ENCODE assay signal across 18 cellular contexts in the genomic region with DNA sequence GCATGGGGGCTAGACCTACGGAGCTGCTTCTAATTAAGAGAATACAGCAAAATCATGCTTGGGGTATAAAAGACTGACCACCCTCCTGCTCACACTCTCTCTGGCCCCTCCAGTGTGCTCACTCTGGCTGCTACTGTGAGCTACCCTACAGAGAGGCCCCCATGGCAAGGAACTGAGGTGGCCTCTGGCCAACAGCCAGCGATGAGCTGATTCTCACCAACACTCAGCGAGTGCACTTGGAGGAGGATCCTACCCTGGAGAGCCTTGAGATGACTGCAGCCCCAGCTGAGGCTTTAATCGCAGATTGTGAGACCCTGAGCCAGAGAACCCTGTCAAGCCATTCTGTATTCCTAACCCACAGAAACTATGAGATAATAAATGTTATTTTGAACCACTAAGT.
DNase-seq lines count a peak whose midpoint lies in the region; ATAC-seq and TF ChIP-seq lines count a peak whose summit lies in the region.
"Had no signal": no experiment of that assay in that cellular context is flagged by ENCODE, and none has a peak within 500 bp of the region (broad histone marks: within the 10 kb centered on the region; RNA-seq: fewer than 3 reads in every experiment).

No MANE protein-coding gene starts in this region.

- peak; percentile 6; the same call in 1 of the 2 replicates for ATAC-seq in PC-3
- ATAC-seq: left colon; naive thymus-derived CD8-positive, alpha-beta T cell had no signal

- H3K36me3 ChIP-seq in PC-3 (ENCODE audit: low read depth, low read length) (no peaks in the 10 kb centered on the region), osteoblast (ENCODE audit: insufficient read depth, low read length) (no peaks in the 10 kb centered on the region)
- H3K36me3 ChIP-seq: heart right ventricle, right atrium auricular region had no signal

- H3K9me3 ChIP-seq in PC-3 (ENCODE audit: low read length): no peaks in the 10 kb centered on the region
- peaks cover under 1% of the 10 kb centered on the region for H3K9me3 ChIP-seq in osteoblast (ENCODE audit: low read depth, low read length)

- H3K79me2 ChIP-seq in PC-3 (ENCODE audit: low read length): no peaks in the 10 kb centered on the region
- H3K79me2 ChIP-seq in osteoblast (ENCODE audit: insufficient read depth, low read length): no peaks in the 10 kb centered on the region

- no TSS peak for BruUV-seq in PC-3 (replicated peaks; lab: Mats Ljungman, UMichigan)

- H3K9me2 ChIP-seq in PC-3 (replicated peaks; ENCODE audit: low read length): no peaks in the 10 kb centered on the region

- POLR2A ChIA-PET in PC-3 (lab: Charles Lee; ENCODE audit: unreplicated experiment): no interaction called here

- H2AFZ ChIP-seq in PC-3 (ENCODE audit: low read length) (peak overlapping the region; percentile 44; the same call in 1 of the 2 replicates), osteoblast (ENCODE audit: low read length) (peak overlapping the region; percentile 13)

- CTCF ChIA-PET in PC-3 (lab: Charles Lee): no interaction called here

- DNase-seq in EL (peak; percentile 77), PC-3 (peak; percentile 38), dermis blood vessel endothelial cell (peak; percentile 46), osteoblast (ENCODE audit: insufficient read length, low spot score, missing footprints) (peak; percentile 65), NCI-H1092 treated with DMSO at 0.1 percent for 48 hours (lab: John Stamatoyannopoulos, UW) (no peak), NCI-H146 (lab: John Stamatoyannopoulos, UW) (no peak), T-helper 9 cell (no peak), NCI-H510A (lab: John Stamatoyannopoulos, UW) (no peak)
- DNase-seq: activated CD4-positive, alpha-beta memory T cell treated with anti-CD3 and anti-CD28 coated beads for 36 hours; CD4-positive, alpha-beta T cell; endodermal cell; heart right ventricle; left colon; naive thymus-derived CD8-positive, alpha-beta T cell; NCI-H526 treated with DMSO at 0.1 percent for 48 hours; Right ventricle myocardium superior; stimulated activated naive CD4-positive, alpha-beta T cell treated with Interleukin-2 at 50 U/mL for 16 hours had no signal

- no peak overlapping the region for H3K9ac ChIP-seq in PC-3 (ENCODE audit: low read length)

- H3K27ac ChIP-seq in PC-3 (ENCODE audit: low read length) (peak overlapping the region; percentile 38), osteoblast (ENCODE audit: low read depth, low read length) (peak overlapping the region; percentile 97)
- H3K27ac ChIP-seq: heart right ventricle, right atrium auricular region had no signal

- intact Hi-C loops in PC-3 (cut with micrococcal nuclease): no loop called here

- TF ChIP-seq CTCF in PC-3 (conservative IDR thresholded peaks at IDR 0.05; ENCODE audit: low read depth, low read length) (no peak), osteoblast (IDR thresholded peaks at IDR 0.05; ENCODE audit: extremely low read depth, low read depth, low read length) (no peak)

- H3K4me2 ChIP-seq in PC-3 (ENCODE audit: low read length) (peak overlapping the region; percentile 60), osteoblast (ENCODE audit: insufficient read depth, low read length) (peak overlapping the region; percentile 51)

- H4K20me1 ChIP-seq in PC-3 (ENCODE audit: low read length) (no peaks in the 10 kb centered on the region), osteoblast (ENCODE audit: insufficient read depth, low read length) (no peaks in the 10 kb centered on the region)

- no peaks in the 10 kb centered on the region for H3K27me3 ChIP-seq in PC-3 (ENCODE audit: low read length)
- H3K27me3 ChIP-seq in osteoblast (ENCODE audit: insufficient read depth, low read length): no peaks in the 10 kb centered on the region
- H3K27me3 ChIP-seq: heart right ventricle, right atrium auricular region had no signal

- H3K4me1 ChIP-seq in PC-3 (ENCODE audit: insufficient read depth, low read length) (peaks cover 26% of the 10 kb centered on the region), osteoblast (ENCODE audit: insufficient read depth, low read length) (peaks cover 32% of the 10 kb centered on the region)

- H3K4me3 ChIP-seq in PC-3 (ENCODE audit: low read length) (no peak overlapping the region), osteoblast (ENCODE audit: insufficient read depth, low read length) (peak overlapping the region; percentile 26)
- H3K4me3 ChIP-seq: heart right ventricle, right atrium auricular region had no signal

- no peaks in the 10 kb centered on the region for H3F3A ChIP-seq in PC-3 (ENCODE audit: low read length, unreplicated experiment)

Comparison
In these comparisons a context has a peak if more than half of its experiments do, and no peak if none do; other contexts are left out.
1. DNase-seq: peak in EL (single experiment), PC-3 (single experiment), dermis blood vessel endothelial cell (single experiment) and osteoblast (single experiment); none in NCI-H1092 treated with DMSO at 0.1 percent for 48 hours (single experiment), NCI-H146 (single experiment), T-helper 9 cell (single experiment) and NCI-H510A (single experiment).